In genomic region chr2:43636616-43637015, GRCh38 we compare ENCODE assay signal across 8 cellular contexts. TPM values are rescaled to one million over a fixed set of nuclear protein-coding genes. Genes with fewer than 3 reads are reported as not detected.
DNase-seq lines count a peak whose midpoint lies in the region; ATAC-seq, FAIRE-seq and TF ChIP-seq lines count a peak whose summit lies in the region.

No MANE protein-coding gene starts in this region.

- H3K9ac ChIP-seq in endocrine pancreas (ENCODE audit: control insufficient read depth, insufficient read depth, low read length), result peak overlapping the region; percentile 48

- H3K27me3 ChIP-seq in SJCRH30 (no peaks in the 10 kb centered on the region), endocrine pancreas (ENCODE audit: control insufficient read depth, insufficient read depth, low read length) (no peaks in the 10 kb centered on the region), pancreas (no peaks in the 10 kb centered on the region)

- intact Hi-C loops in pancreas (cut with DNase I), result no loop called here

- no peak for DNase-seq in GM19239 (ENCODE audit: insufficient read length, low spot score)
- DNase-seq in SJCRH30, result no peak
- DNase-seq in pancreas, result no peak
- no peak for DNase-seq in GM19238 (ENCODE audit: insufficient read length, low spot score)
- DNase-seq in kidney tubule cell (ENCODE audit: low spot score), result no peak
- no peak for DNase-seq in NCI-H774 (lab: John Stamatoyannopoulos, UW)

- peak; percentile 26 for FAIRE-seq in GM19239 (lab: Jason Lieb, UNC)
- no peak for FAIRE-seq in pancreas (lab: Jason Lieb, UNC)

- H3K4me1 ChIP-seq in SJCRH30, result peaks cover 11% of the 10 kb centered on the region; the same call in 1 of the 2 replicates
- peaks cover 7% of the 10 kb centered on the region for H3K4me1 ChIP-seq in endocrine pancreas (ENCODE audit: control insufficient read depth, insufficient read depth, low read length)
- peaks cover 0 to 4% (median 0%) of the 10 kb centered on the region in 3 donors for H3K4me1 ChIP-seq in pancreas

- H3K27ac ChIP-seq in SJCRH30 (no peak overlapping the region), pancreas (peak overlapping the region in 2 of 4 donors; percentile 56 to 64)

- H3K9me3 ChIP-seq in SJCRH30 (replicated peaks) (0 out of 2 replicates have a peak, but pooled peaks cover 4% of the 10 kb centered on the region), endocrine pancreas (ENCODE audit: control insufficient read depth, low read length) (no peaks in the 10 kb centered on the region), pancreas (no peaks in the 10 kb centered on the region)

- 24 to 26% methylated on average over 11 of the region's 11 CpGs for WGBS in pancreas, 2 donors

- H3K36me3 ChIP-seq in SJCRH30 (no peaks in the 10 kb centered on the region), endocrine pancreas (ENCODE audit: control insufficient read depth, insufficient read depth, low read length) (no peaks in the 10 kb centered on the region), pancreas (no peaks in the 10 kb centered on the region)

- ATAC-seq in pancreas (peak in 1 of 4 donors; percentile 4), HG02588 (IDR thresholded peaks at IDR 0.05; ENCODE audit: unreplicated experiment) (no peak)

- peak overlapping the region; percentile 88 for H3K4me3 ChIP-seq in SJCRH30
- peak overlapping the region; percentile 72 for H3K4me3 ChIP-seq in endocrine pancreas (ENCODE audit: control insufficient read depth, insufficient read depth, low read length)
- peak overlapping the region in 3 of 4 donors; percentile 75 to 93 (median 79) for H3K4me3 ChIP-seq in pancreas

- TF ChIP-seq CTCF in pancreas (IDR thresholded peaks at IDR 0.05), result no peak

RNA-seq across cellular contexts. Expression of gene PLEKHH2, which starts 0.4 kb away (rescaled TPM):
- 5.4 and 7.1 TPM in 2 replicates for total RNA-seq in SJCRH30 (2014; rRNA removed; shearing (Covaris generic))
- 1 to 10 TPM; 1.6 to 5.3 (median 3.6) TPM for total RNA-seq in pancreas
- polyA plus RNA-seq in pancreas, result 1 to 10 TPM; 2.7 to 3.2 TPM

RNA-seq across cellular contexts. Expression of gene C1GALT1C1L, which starts 39.6 kb away (rescaled TPM):
- total RNA-seq in SJCRH30 (2014; rRNA removed; shearing (Covaris generic)), result 3.7 TPM in 2 replicates
- 1 to 10 TPM in 1 of 6 donors, under 1 TPM in 5; 0.16 to 1.0 (median 0.25) TPM for total RNA-seq in pancreas
- 1 to 10 TPM in 1 of 2 donors, under 1 TPM in 1; 0.30 to 1.2 TPM for polyA plus RNA-seq in pancreas

RNA-seq across cellular contexts. Expression of gene THADA, which starts 40.8 kb away (rescaled TPM):
- 32.5 and 35.7 TPM in 2 replicates for total RNA-seq in SJCRH30 (2014; rRNA removed; shearing (Covaris generic))
- total RNA-seq in pancreas, result 10 to 100 TPM; 15.9 to 25.1 (median 19.1) TPM
- 10 to 100 TPM in 1 of 2 donors, 1 to 10 TPM in 1; 9.4 to 13.3 TPM for polyA plus RNA-seq in pancreas
